In genomic region chr6:149848343-149848742, GRCh38 we compare ENCODE assay signal across 6 cellular contexts. TPM values are rescaled to one million over a fixed set of nuclear protein-coding genes. Genes with fewer than 3 reads are reported as not detected.
"Had no signal": no experiment of that assay in that cellular context is flagged by ENCODE, and none has a peak within 500 bp of the region (broad histone marks: within the 10 kb centered on the region; RNA-seq: fewer than 3 reads in every experiment).

No MANE protein-coding gene starts in this region.

RNA-seq across cellular contexts. Expression of gene RAET1E, which starts 49.6 kb away (rescaled TPM):
- total RNA-seq: activated CD4-positive, alpha-beta memory T cell treated with anti-CD3 and anti-CD28 coated beads, Interleukin-2, amount 10 ng/mL, durations not matched to agents 7 days and 5 days; activated CD4-positive, alpha-beta T cell treated with anti-CD3 and anti-CD28 coated beads for 36 hours; activated CD8-positive, alpha-beta memory T cell treated with anti-CD3 and anti-CD28 coated beads for 36 hours; activated naive CD4-positive, alpha-beta T cell treated with anti-CD3 and anti-CD28 coated beads for 36 hours; Peyer's patch; T-helper 2 cell treated with Interferon-gamma antibody and Interleukin-4, amounts not matched to agents 100 ng/mL and 5 ng/mL, for 36 hours had no signal
